ENCODE assay signal across 2 cellular contexts in genomic region chr18:28801876-28802275, GRCh38.
TF ChIP-seq lines count a peak whose summit lies in the region.

No MANE protein-coding gene starts in this region.

TF ChIP-seq in IMR-90, 13 proteins besides CTCF, POLR2A, EP300 and RAD21:
- no peak for TF ChIP-seq BHLHE40 (IDR thresholded peaks at IDR 0.05; ENCODE audit: low read depth, low read length)
- no peak for TF ChIP-seq NFE2L2 (IDR thresholded peaks at IDR 0.05; ENCODE audit: low read depth, low read length)
- no peak for TF ChIP-seq RFX5 (IDR thresholded peaks at IDR 0.05; ENCODE audit: low read depth, low read length)
- no peak for TF ChIP-seq MXI1 (IDR thresholded peaks at IDR 0.05; ENCODE audit: borderline replicate concordance, low read depth, low read length)
- no peak for TF ChIP-seq RCOR1 (IDR thresholded peaks at IDR 0.05; ENCODE audit: insufficient replicate concordance, low read length)
- no peak for TF ChIP-seq MAFK (IDR thresholded peaks at IDR 0.05; ENCODE audit: low read depth, low read length)
- TF ChIP-seq, protein P1, sequence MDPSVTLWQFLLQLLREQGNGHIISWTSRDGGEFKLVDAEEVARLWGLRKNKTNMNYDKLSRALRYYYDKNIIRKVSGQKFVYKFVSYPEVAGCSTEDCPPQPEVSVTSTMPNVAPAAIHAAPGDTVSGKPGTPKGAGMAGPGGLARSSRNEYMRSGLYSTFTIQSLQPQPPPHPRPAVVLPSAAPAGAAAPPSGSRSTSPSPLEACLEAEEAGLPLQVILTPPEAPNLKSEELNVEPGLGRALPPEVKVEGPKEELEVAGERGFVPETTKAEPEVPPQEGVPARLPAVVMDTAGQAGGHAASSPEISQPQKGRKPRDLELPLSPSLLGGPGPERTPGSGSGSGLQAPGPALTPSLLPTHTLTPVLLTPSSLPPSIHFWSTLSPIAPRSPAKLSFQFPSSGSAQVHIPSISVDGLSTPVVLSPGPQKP (IDR thresholded peaks at IDR 0.05; ENCODE audit: borderline replicate concordance, low read depth, low read length) = no peak
- TF ChIP-seq MAZ (IDR thresholded peaks at IDR 0.05; ENCODE audit: borderline replicate concordance, low read depth, low read length) = no peak
- no peak for TF ChIP-seq CEBPB (IDR thresholded peaks at IDR 0.05; ENCODE audit: low read depth, low read length)
- TF ChIP-seq FOS (IDR thresholded peaks at IDR 0.05; ENCODE audit: low read depth, low read length) = no peak
- no peak for TF ChIP-seq SMC3 (IDR thresholded peaks at IDR 0.05; ENCODE audit: low read depth, low read length)
- TF ChIP-seq, protein P2, sequence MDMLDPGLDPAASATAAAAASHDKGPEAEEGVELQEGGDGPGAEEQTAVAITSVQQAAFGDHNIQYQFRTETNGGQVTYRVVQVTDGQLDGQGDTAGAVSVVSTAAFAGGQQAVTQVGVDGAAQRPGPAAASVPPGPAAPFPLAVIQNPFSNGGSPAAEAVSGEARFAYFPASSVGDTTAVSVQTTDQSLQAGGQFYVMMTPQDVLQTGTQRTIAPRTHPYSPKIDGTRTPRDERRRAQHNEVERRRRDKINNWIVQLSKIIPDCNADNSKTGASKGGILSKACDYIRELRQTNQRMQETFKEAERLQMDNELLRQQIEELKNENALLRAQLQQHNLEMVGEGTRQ (IDR thresholded peaks at IDR 0.05; ENCODE audit: low read depth, low read length) = no peak

TF ChIP-seq in SK-N-SH, 30 proteins besides CTCF, POLR2A, EP300 and RAD21:
- TF ChIP-seq SIN3A (IDR thresholded peaks at IDR 0.05; ENCODE audit: borderline replicate concordance, low read depth, low read length) (no peak), RFX5 (IDR thresholded peaks at IDR 0.05; ENCODE audit: low read length) (no peak), FOXM1 (IDR thresholded peaks at IDR 0.05; ENCODE audit: low read depth) (no peak), TCF12 (IDR thresholded peaks at IDR 0.05) (no peak), ELF1 (IDR thresholded peaks at IDR 0.05) (no peak)
TF ChIP-seq in SK-N-SH: peak in this region for 0.
